17 cellular contexts compared by ENCODE assay signal in genomic region chr1:99218999-99219398, GRCh38. TPM values are rescaled to one million over a fixed set of nuclear protein-coding genes. Genes with fewer than 3 reads are reported as not detected.
DNase-seq lines count a peak whose midpoint lies in the region; ATAC-seq and TF ChIP-seq lines count a peak whose summit lies in the region.
"Had no signal": no experiment of that assay in that cellular context is flagged by ENCODE, and none has a peak within 500 bp of the region (broad histone marks: within the 10 kb centered on the region; RNA-seq: fewer than 3 reads in every experiment).

No MANE protein-coding gene starts in this region.

- TF ChIP-seq CTCF in endothelial cell (IDR thresholded peaks at IDR 0.05; ENCODE audit: unreplicated experiment) (no peak), thyroid gland (IDR thresholded peaks at IDR 0.05) (no peak)

- H3K36me3 Mint-ChIP-seq in endothelial cell (ENCODE audit: low read depth, unreplicated experiment): no peaks in the 10 kb centered on the region

- H3K4me3 ChIP-seq in thyroid gland (replicated peaks in 1 of 3): no peak overlapping the region
- H3K4me3 ChIP-seq: lower lobe of right lung had no signal

- no peaks in the 10 kb centered on the region for H3K4me1 Mint-ChIP-seq in endothelial cell (ENCODE audit: unreplicated experiment)

- peak; percentile 99 for ATAC-seq in GM18499 (IDR thresholded peaks at IDR 0.05; ENCODE audit: insufficient read depth, unreplicated experiment)
- ATAC-seq in GM19463 (IDR thresholded peaks at IDR 0.05; ENCODE audit: unreplicated experiment): peak; percentile 96
- ATAC-seq in HG02884 (IDR thresholded peaks at IDR 0.05; ENCODE audit: unreplicated experiment): peak; percentile 98
- peak; percentile 93 for ATAC-seq in HG03520 (IDR thresholded peaks at IDR 0.05; ENCODE audit: unreplicated experiment)
- ATAC-seq: lower lobe of right lung had no signal

- TF ChIP-seq POLR2A in thyroid gland (IDR thresholded peaks at IDR 0.05): no peak

- H3K27ac ChIP-seq in thyroid gland: no peak overlapping the region
- H3K27ac ChIP-seq: brain microvascular endothelial cell, lower lobe of right lung, WERI-Rb-1 had no signal

- H3K9me3 ChIP-seq in thyroid gland: no peaks in the 10 kb centered on the region
- H3K9me3 ChIP-seq: lower lobe of right lung had no signal

- H3K4me1 ChIP-seq in thyroid gland: no peaks in the 10 kb centered on the region
- H3K4me1 ChIP-seq: lower lobe of right lung had no signal

- H3K27me3 Mint-ChIP-seq in endothelial cell (ENCODE audit: unreplicated experiment): no peaks in the 10 kb centered on the region

- H3K4me3 Mint-ChIP-seq in endothelial cell (ENCODE audit: unreplicated experiment): no peak overlapping the region
- H3K4me3 Mint-ChIP-seq: activated T-cell treated with anti-CD3 and anti-CD28 coated beads, Interleukin-2, amount 50 U/mL, for 72 hours had no signal

- DNase-seq in DMS 273 treated with DMSO at 0.1 percent for 48 hours (lab: John Stamatoyannopoulos, UW) (no peak), endothelial cell (ENCODE audit: low spot score) (no peak), GOT3 (lab: John Stamatoyannopoulos, UW) (no peak), thyroid gland (no peak)
- DNase-seq: activated T-cell treated with anti-CD3 and anti-CD28 coated beads, Interleukin-2, amount 50 U/mL, for 72 hours; AML-193; brain microvascular endothelial cell; hypothalamus; KBM-7; lower lobe of right lung; SHP77; stimulated activated CD4-positive, alpha-beta T cell treated with anti-CD3 and anti-CD28 coated beads, Interleukin-2, amount 100 ng/mL, for 48 hours; WERI-Rb-1 had no signal

- H3K27ac Mint-ChIP-seq in endothelial cell (ENCODE audit: unreplicated experiment): no peak overlapping the region
- H3K27ac Mint-ChIP-seq: activated T-cell treated with anti-CD3 and anti-CD28 coated beads, Interleukin-2, amount 50 U/mL, for 72 hours had no signal

- H3K27me3 ChIP-seq in thyroid gland: no peaks in the 10 kb centered on the region
- H3K27me3 ChIP-seq: brain microvascular endothelial cell had no signal

- intact Hi-C loops in thyroid gland (cut with DNase I): no loop called here

- H3K36me3 ChIP-seq in thyroid gland: no peaks in the 10 kb centered on the region
- H3K36me3 ChIP-seq: brain microvascular endothelial cell, lower lobe of right lung, WERI-Rb-1 had no signal

- H3K9me3 Mint-ChIP-seq in endothelial cell (ENCODE audit: unreplicated experiment): no peaks in the 10 kb centered on the region

RNA-seq across cellular contexts. Expression of gene PLPPR4, which starts 45.3 kb away (rescaled TPM):
- total RNA-seq in endothelial cell (ENCODE audit: unreplicated experiment) (0.15 TPM), thyroid gland (1 to 10 TPM in 1 of 4 donors, under 1 TPM in 3; 0.63 to 1.2 (median 0.79) TPM)
- total RNA-seq: activated T-cell treated with anti-CD3 and anti-CD28 coated beads, Interleukin-2, amount 50 U/mL, for 72 hours had no signal
